Comparison of ENCODE assay signal across 32 cellular contexts in the genomic region with DNA sequence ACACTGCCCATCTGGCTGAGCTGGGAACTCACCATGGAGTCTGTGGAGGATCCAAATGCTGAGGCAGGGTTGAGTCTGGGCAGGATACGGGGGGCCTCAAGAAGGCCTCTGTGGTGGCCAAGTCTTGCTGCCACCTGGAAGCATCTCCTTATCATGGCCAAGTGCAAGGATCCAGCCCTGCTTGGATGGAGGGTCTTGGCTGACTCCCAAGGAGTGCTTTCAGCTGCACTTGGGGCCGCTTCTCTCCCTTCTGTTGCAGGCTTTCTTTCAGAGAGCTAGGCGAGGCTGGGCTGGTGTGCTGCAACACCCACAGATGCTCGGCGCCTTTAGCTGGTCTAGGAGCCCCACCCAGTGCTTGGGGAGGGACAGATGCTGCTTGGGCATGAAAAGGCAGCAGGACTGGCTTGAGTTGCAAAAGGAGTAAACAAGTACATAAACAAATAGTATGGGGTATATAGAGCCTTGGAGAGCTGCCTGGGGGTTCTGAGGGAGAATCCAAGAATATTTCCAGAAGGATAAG. TPM values are rescaled to one million over a fixed set of nuclear protein-coding genes. Genes with fewer than 3 reads are reported as not detected.
DNase-seq lines count a peak whose midpoint lies in the region; ATAC-seq and TF ChIP-seq lines count a peak whose summit lies in the region.
"Had no signal": no experiment of that assay in that cellular context is flagged by ENCODE, and none has a peak within 500 bp of the region (broad histone marks: within the 10 kb centered on the region; RNA-seq: fewer than 3 reads in every experiment).

A gene with protein sequence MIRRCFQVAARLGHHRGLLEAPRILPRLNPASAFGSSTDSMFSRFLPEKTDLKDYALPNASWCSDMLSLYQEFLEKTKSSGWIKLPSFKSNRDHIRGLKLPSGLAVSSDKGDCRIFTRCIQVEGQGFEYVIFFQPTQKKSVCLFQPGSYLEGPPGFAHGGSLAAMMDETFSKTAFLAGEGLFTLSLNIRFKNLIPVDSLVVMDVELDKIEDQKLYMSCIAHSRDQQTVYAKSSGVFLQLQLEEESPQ (minus strand): TSS at position 302 of the 520 bp plus-strand sequence. CDS start 147 bp downstream, at position 155.

- no peaks in the 10 kb centered on the region for H3K36me3 ChIP-seq in osteoblast (ENCODE audit: insufficient read depth, low read length)
- H3K36me3 ChIP-seq: breast epithelium, heart right ventricle, transverse colon had no signal

- H3K27me3 ChIP-seq in osteoblast (ENCODE audit: insufficient read depth, low read length) = peaks cover 38% of the 10 kb centered on the region
- H3K27me3 ChIP-seq: breast epithelium had no signal

- TF ChIP-seq CTCF in epithelial cell of esophagus (IDR thresholded peaks at IDR 0.05; ENCODE audit: insufficient read depth, low read depth, low read length, missing control alignments) (peak; percentile 32), osteoblast (IDR thresholded peaks at IDR 0.05; ENCODE audit: extremely low read depth, low read depth, low read length) (no peak), omental fat pad (IDR thresholded peaks at IDR 0.05) (no peak)

- no peak within 1 kb of the TSS for H2AFZ ChIP-seq in osteoblast (ENCODE audit: low read length)

- ATAC-seq in omental fat pad (ENCODE audit: low FRiP score) = no peak
- ATAC-seq: activated naive CD4-positive, alpha-beta T cell treated with anti-CD3 and anti-CD28 coated beads, Interleukin-2, amount 50 U/mL, for 72 hours; activated T-helper 17 cell treated with anti-CD3 and anti-CD28 coated beads, Interleukin-2, amount 50 U/mL, for 72 hours; CD8-positive, alpha-beta T cell had no signal

- no peaks in the 10 kb centered on the region for H3K9me3 ChIP-seq in osteoblast (ENCODE audit: low read depth, low read length)
- H3K9me3 ChIP-seq: A549, breast epithelium, heart right ventricle, transverse colon had no signal

- no peaks in the 10 kb centered on the region for H4K20me1 ChIP-seq in osteoblast (ENCODE audit: insufficient read depth, low read length)

- no peaks in the 10 kb centered on the region for H3K79me2 ChIP-seq in osteoblast (ENCODE audit: insufficient read depth, low read length)

- no peak within 1 kb of the TSS for H3K4me2 ChIP-seq in osteoblast (ENCODE audit: insufficient read depth, low read length)
- H3K4me2 ChIP-seq: A549 had no signal

- peak; percentile 25 to 62 for DNase-seq in NCI-H524 (lab: John Stamatoyannopoulos, UW)
- DNase-seq in NCI-H524 treated with DMSO at 0.1 percent for 48 hours (lab: John Stamatoyannopoulos, UW) = no peak
- peak; percentile 26 for DNase-seq in NCI-H69 (lab: John Stamatoyannopoulos, UW)
- DNase-seq in epithelial cell of esophagus (ENCODE audit: low read depth) = peak; percentile 56
- DNase-seq in osteoblast (ENCODE audit: insufficient read length, low spot score, missing footprints) = peak; percentile 39
- no peak for DNase-seq in middle frontal gyrus (ENCODE audit: extremely low spot score, low spot score)
- DNase-seq in activated CD4-positive, alpha-beta T cell treated with anti-CD3 and anti-CD28 coated beads, Interleukin-2, amount 50 U/mL, for 1 hour = no peak
- DNase-seq in omental fat pad (ENCODE audit: low spot score) = no peak
- DNase-seq: activated CD4-positive, alpha-beta T cell treated with anti-CD3 and anti-CD28 coated beads, Interleukin-2, amount 10 ng/mL, durations not matched to agents 7 days and 5 days; effector CD8-positive, alpha-beta T cell; foreskin fibroblast; heart right ventricle; Karpas-422; kidney glomerular epithelial cell; mammary epithelial cell; MV-4-11; NCI-H1694; NCI-H748 treated with DMSO at 0.1 percent for 48 hours; Right ventricle myocardium superior; stimulated activated CD4-positive, alpha-beta T cell treated with anti-CD3 and anti-CD28 coated beads, Interleukin-1b, Interleukin-23, amount 100 ng/mL, for 48 hours; T-helper 9 cell; transverse colon had no signal

- no peaks in the 10 kb centered on the region for H3K4me1 ChIP-seq in osteoblast (ENCODE audit: insufficient read depth, low read length)
- H3K4me1 ChIP-seq: A549, breast epithelium, transverse colon had no signal

- H3K4me3 ChIP-seq in epithelial cell of esophagus (ENCODE audit: low read length) = no peak within 1 kb of the TSS
- H3K4me3 ChIP-seq in osteoblast (ENCODE audit: insufficient read depth, low read length) = no peak within 1 kb of the TSS
- H3K4me3 ChIP-seq: A549, breast epithelium, heart right ventricle, transverse colon had no signal

- H3K27ac ChIP-seq in osteoblast (ENCODE audit: low read depth, low read length) = no peak within 1 kb of the TSS
- H3K27ac ChIP-seq: A549, breast epithelium, HL-60, transverse colon had no signal

RNA-seq across cellular contexts. Expression of the gene that starts here (rescaled TPM):
- total RNA-seq in osteoblast (not detected in 2 replicates), omental fat pad (not detected)
- total RNA-seq: activated CD4-positive, alpha-beta T cell treated with anti-CD3 and anti-CD28 coated beads, Interleukin-2, amount 10 ng/mL, durations not matched to agents 7 days and 5 days; activated naive CD4-positive, alpha-beta T cell treated with anti-CD3 and anti-CD28 coated beads, Interleukin-2, amount 50 U/mL, for 72 hours; activated T-helper 17 cell treated with anti-CD3 and anti-CD28 coated beads, Interleukin-2, amount 50 U/mL, for 72 hours; B cell; breast epithelium; CD8-positive, alpha-beta T cell; epithelial cell of proximal tubule; H1; mammary epithelial cell; Right ventricle myocardium superior; skeletal muscle tissue; transverse colon had no signal

Comparison
In these comparisons a context has a peak if more than half of its experiments do, and no peak if none do; other contexts are left out.
1. DNase-seq: peak in NCI-H524 (2 of 2), NCI-H69 (single experiment) and epithelial cell of esophagus (single experiment); none in NCI-H524 treated with DMSO at 0.1 percent for 48 hours (single experiment), middle frontal gyrus (single experiment), activated CD4-positive, alpha-beta T cell treated with anti-CD3 and anti-CD28 coated beads, Interleukin-2, amount 50 U/mL, for 1 hour (single experiment) and omental fat pad (single experiment).
2. Peak in DNase-seq in osteoblast; RNA of the gene not detected or under 1 TPM.